Comparison of ENCODE assay signal across 9 cellular contexts in the genomic region with DNA sequence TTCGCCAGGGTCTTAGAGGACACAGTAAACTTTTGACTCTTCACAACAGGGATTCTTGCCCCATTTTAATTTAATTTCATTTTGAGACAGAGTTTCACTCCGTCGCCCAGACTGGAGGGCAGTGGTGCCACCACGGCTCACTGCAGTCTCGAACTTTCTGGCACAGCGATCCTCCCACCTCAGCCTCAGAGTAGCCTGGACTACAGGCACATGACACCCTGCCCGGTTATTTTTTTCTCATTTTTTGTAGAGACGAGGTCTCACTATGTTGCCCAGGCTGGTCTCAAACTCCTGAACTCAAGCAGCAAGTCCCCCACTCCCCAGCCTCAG. TPM values are rescaled to one million over a fixed set of nuclear protein-coding genes. Genes with fewer than 3 reads are reported as not detected.
DNase-seq lines count a peak whose midpoint lies in the region; ATAC-seq, FAIRE-seq and TF ChIP-seq lines count a peak whose summit lies in the region.
"Had no signal": no experiment of that assay in that cellular context is flagged by ENCODE, and none has a peak within 500 bp of the region (broad histone marks: within the 10 kb centered on the region; RNA-seq: fewer than 3 reads in every experiment).

No MANE protein-coding gene starts in this region.

- peak overlapping the region; percentile 93 for H3K9ac ChIP-seq in astrocyte (ENCODE audit: low read length)

- peak overlapping the region; percentile 99 for H3K4me2 ChIP-seq in astrocyte (ENCODE audit: low read length)

- H3K36me3 ChIP-seq in right atrium auricular region = peaks cover 17% of the 10 kb centered on the region
- H3K36me3 ChIP-seq in astrocyte (ENCODE audit: insufficient read depth, low read length) = peaks cover 15% of the 10 kb centered on the region
- H3K36me3 ChIP-seq in mucosa of descending colon (ENCODE audit: low read depth) = no peaks in the 10 kb centered on the region
- peaks cover 0 to 18% of the 10 kb centered on the region in 2 donors for H3K36me3 ChIP-seq in vagina

- H3K4me1 ChIP-seq in right atrium auricular region (peaks cover 0 to 18% of the 10 kb centered on the region in 2 donors), astrocyte (ENCODE audit: insufficient read depth, low read length) (peaks cover 8% of the 10 kb centered on the region), mucosa of descending colon (ENCODE audit: low read depth) (no peaks in the 10 kb centered on the region), vagina (peaks cover 23% of the 10 kb centered on the region)

- H3K27ac ChIP-seq in right atrium auricular region (no peak overlapping the region), astrocyte (ENCODE audit: low read depth, low read length) (no peak overlapping the region), vagina (no peak overlapping the region)

- ATAC-seq in left ventricle myocardium superior (no peak), mucosa of descending colon (no peak), GM19023 (IDR thresholded peaks at IDR 0.05; ENCODE audit: unreplicated experiment) (no peak)

- TF ChIP-seq POLR2A in vagina (IDR thresholded peaks at IDR 0.05) = no peak

- peak overlapping the region; percentile 80 to 89 for H3K4me3 ChIP-seq in right atrium auricular region
- peak overlapping the region; percentile 100 for H3K4me3 ChIP-seq in astrocyte (ENCODE audit: insufficient read depth, low read depth, low read length)
- peak overlapping the region; percentile 54 for H3K4me3 ChIP-seq in mucosa of descending colon
- peak overlapping the region; percentile 86 to 89 for H3K4me3 ChIP-seq in vagina

- H3K27ac Mint-ChIP-seq in astrocyte (ENCODE audit: unreplicated experiment) = peak overlapping the region; percentile 62

- H4K20me1 ChIP-seq in astrocyte (ENCODE audit: insufficient read depth, low read length) = peaks cover 12% of the 10 kb centered on the region

- H3K4me3 Mint-ChIP-seq in astrocyte (ENCODE audit: unreplicated experiment) = peak overlapping the region; percentile 91

- H2AFZ ChIP-seq in astrocyte (ENCODE audit: low read depth, low read length) = no peak overlapping the region

- TF ChIP-seq CTCF in right atrium auricular region (IDR thresholded peaks at IDR 0.05) (no peak), astrocyte (IDR thresholded peaks at IDR 0.05; ENCODE audit: insufficient read depth, low read depth, low read length) (no peak), mucosa of descending colon (IDR thresholded peaks at IDR 0.05) (no peak), vagina (IDR thresholded peaks at IDR 0.05) (peak in 1 of 3 experiments; percentile 6)

- FAIRE-seq in astrocyte (lab: Jason Lieb, UNC) = no peak

- peaks cover 14% of the 10 kb centered on the region for H3K27me3 Mint-ChIP-seq in astrocyte (ENCODE audit: low read depth, unreplicated experiment)

- no peaks in the 10 kb centered on the region for H3K36me3 Mint-ChIP-seq in astrocyte (ENCODE audit: low read depth, unreplicated experiment)

- no peaks in the 10 kb centered on the region for H3K9me3 ChIP-seq in right atrium auricular region
- H3K9me3 ChIP-seq in astrocyte (ENCODE audit: insufficient read depth, low read depth, low read length) = no peaks in the 10 kb centered on the region
- H3K9me3 ChIP-seq in mucosa of descending colon = no peaks in the 10 kb centered on the region
- H3K9me3 ChIP-seq in vagina = no peaks in the 10 kb centered on the region

- intact Hi-C loops in left ventricle myocardium superior (cut with micrococcal nuclease) = no loop called here
- intact Hi-C loops in mucosa of descending colon (cut with DNase I, micrococcal nuclease) = no loop called here
- intact Hi-C loops in vagina (cut with DNase I) = no loop called here

- H3K79me2 ChIP-seq in astrocyte (ENCODE audit: insufficient read depth, low read length) = peaks cover 27% of the 10 kb centered on the region

- DNase-seq in right atrium auricular region (ENCODE audit: low spot score) = no peak
- no peak for DNase-seq in left ventricle myocardium superior
- no peak for DNase-seq in astrocyte (ENCODE audit: low read depth)
- no peak for DNase-seq in mucosa of descending colon
- no peak for DNase-seq in vagina (ENCODE audit: extremely low spot score in 2 of 2)
- DNase-seq in NCI-H510A (lab: John Stamatoyannopoulos, UW) = no peak
- DNase-seq in iPS-NIHi7 (ENCODE audit: extremely low spot score) = no peak

- peaks cover 2% of the 10 kb centered on the region for H3K9me3 Mint-ChIP-seq in astrocyte (ENCODE audit: unreplicated experiment)

- H3K27me3 ChIP-seq in right atrium auricular region (no peaks in the 10 kb centered on the region), astrocyte (ENCODE audit: insufficient read depth, low read length) (peaks cover 8% of the 10 kb centered on the region), vagina (no peaks in the 10 kb centered on the region)

- peaks cover 2% of the 10 kb centered on the region for H3K4me1 Mint-ChIP-seq in astrocyte (ENCODE audit: low read depth, unreplicated experiment)

RNA-seq across cellular contexts. Expression of a gene that starts 0.3 kb away (rescaled TPM):
- total RNA-seq in right atrium auricular region (1 to 10 TPM; 3.6 to 8.2 TPM), left ventricle myocardium superior (4.5 TPM), astrocyte (18.1 and 19.8 TPM in 2 replicates), mucosa of descending colon (10 to 100 TPM in 2 of 3 donors, 1 to 10 TPM in 1; 9.0 to 13.6 (median 12.1) TPM), vagina (25.8 TPM)

RNA-seq across cellular contexts. Expression of a gene that starts 5.2 kb away (rescaled TPM):
- total RNA-seq in right atrium auricular region = 100 to 1,000 TPM; 118 to 131 TPM
- 243 TPM for total RNA-seq in left ventricle myocardium superior
- 0.05 TPM in 1 of 2 replicates, not detected in the other for total RNA-seq in astrocyte
- total RNA-seq in mucosa of descending colon = under 1 TPM in 1 of 3 donors, not detected in 2; 0.05 TPM
- not detected for total RNA-seq in vagina

RNA-seq across cellular contexts. Expression of a gene that starts 21.0 kb away (rescaled TPM):
- total RNA-seq in right atrium auricular region = not detected
- not detected for total RNA-seq in left ventricle myocardium superior
- not detected in 2 replicates for total RNA-seq in astrocyte
- not detected for total RNA-seq in mucosa of descending colon
- not detected for total RNA-seq in vagina
- total RNA-seq: NCI-H460 had no signal

RNA-seq across cellular contexts. Expression of a gene that starts 22.8 kb away (rescaled TPM):
- total RNA-seq in right atrium auricular region = 1 to 10 TPM; 2.0 to 4.5 TPM
- total RNA-seq in left ventricle myocardium superior = 6.4 TPM
- 12.4 and 14.0 TPM in 2 replicates for total RNA-seq in astrocyte
- total RNA-seq in mucosa of descending colon = 10 to 100 TPM in 2 of 3 donors, 1 to 10 TPM in 1; 9.1 to 14.4 (median 11.6) TPM
- 5.2 TPM for total RNA-seq in vagina

RNA-seq across cellular contexts. Expression of a gene that starts 51.8 kb away (rescaled TPM):
- total RNA-seq in right atrium auricular region (not detected), left ventricle myocardium superior (not detected), astrocyte (not detected in 2 replicates), mucosa of descending colon (not detected), vagina (not detected)
- total RNA-seq: NCI-H460 had no signal

Comparison
In these comparisons a context has a peak if more than half of its experiments do, and no peak if none do; other contexts are left out.
1. RNA of a gene that starts 5.2 kb away (total RNA-seq): 243 TPM in left ventricle myocardium superior (single experiment) and 118 to 131 TPM in right atrium auricular region; 0.05 TPM in astrocyte, 0.05 TPM in mucosa of descending colon and not detected in vagina (single experiment); every median in the first group is over 100 times any median in the second.
2. Peak in every context shown above with its lines, with median percentiles within 50 percentile points of each other: H3K4me3 ChIP-seq.